ENCODE assay signal across 3 cellular contexts in the genomic region with DNA sequence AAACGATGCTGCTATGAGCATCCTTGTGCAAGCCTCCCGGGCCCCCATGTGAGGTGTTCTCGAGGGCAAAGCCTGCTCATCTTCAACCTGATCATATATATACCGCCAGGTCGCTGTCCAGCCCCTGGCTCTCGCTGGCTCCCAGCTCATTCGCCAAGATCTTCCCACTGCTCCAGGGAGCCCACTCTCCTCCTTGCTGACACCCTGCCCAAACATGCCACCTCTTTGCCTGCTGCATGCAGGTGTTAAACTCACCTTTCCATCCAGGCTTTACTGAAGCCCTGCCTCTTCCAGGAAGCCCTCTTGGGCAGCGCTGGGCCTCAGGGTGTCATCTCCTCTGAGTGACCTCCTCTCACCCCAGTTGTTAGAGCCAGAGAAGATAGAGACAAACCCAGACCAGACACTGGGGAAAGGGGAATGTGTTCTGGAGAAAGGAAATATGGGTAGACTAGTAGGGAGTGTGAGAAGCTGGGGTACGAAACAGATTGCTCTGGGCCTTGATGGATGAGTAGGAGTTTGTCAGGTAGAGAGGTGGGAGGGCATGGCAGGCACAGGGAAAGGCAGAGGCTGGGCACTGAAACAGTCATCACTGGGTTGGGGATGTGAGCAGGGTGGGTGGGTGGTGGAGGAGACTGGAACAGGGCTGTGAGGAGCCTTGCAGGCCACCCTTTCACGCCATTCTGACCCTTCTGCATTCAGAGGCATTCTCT.
TF ChIP-seq lines count a peak whose summit lies in the region.

No MANE protein-coding gene starts in this region.

TF ChIP-seq in A549, 52 proteins besides CTCF, POLR2A, EP300 and RAD21:
- no peak for TF ChIP-seq GATA3 (IDR thresholded peaks at IDR 0.05; ENCODE audit: borderline replicate concordance)
- TF ChIP-seq, protein P1, sequence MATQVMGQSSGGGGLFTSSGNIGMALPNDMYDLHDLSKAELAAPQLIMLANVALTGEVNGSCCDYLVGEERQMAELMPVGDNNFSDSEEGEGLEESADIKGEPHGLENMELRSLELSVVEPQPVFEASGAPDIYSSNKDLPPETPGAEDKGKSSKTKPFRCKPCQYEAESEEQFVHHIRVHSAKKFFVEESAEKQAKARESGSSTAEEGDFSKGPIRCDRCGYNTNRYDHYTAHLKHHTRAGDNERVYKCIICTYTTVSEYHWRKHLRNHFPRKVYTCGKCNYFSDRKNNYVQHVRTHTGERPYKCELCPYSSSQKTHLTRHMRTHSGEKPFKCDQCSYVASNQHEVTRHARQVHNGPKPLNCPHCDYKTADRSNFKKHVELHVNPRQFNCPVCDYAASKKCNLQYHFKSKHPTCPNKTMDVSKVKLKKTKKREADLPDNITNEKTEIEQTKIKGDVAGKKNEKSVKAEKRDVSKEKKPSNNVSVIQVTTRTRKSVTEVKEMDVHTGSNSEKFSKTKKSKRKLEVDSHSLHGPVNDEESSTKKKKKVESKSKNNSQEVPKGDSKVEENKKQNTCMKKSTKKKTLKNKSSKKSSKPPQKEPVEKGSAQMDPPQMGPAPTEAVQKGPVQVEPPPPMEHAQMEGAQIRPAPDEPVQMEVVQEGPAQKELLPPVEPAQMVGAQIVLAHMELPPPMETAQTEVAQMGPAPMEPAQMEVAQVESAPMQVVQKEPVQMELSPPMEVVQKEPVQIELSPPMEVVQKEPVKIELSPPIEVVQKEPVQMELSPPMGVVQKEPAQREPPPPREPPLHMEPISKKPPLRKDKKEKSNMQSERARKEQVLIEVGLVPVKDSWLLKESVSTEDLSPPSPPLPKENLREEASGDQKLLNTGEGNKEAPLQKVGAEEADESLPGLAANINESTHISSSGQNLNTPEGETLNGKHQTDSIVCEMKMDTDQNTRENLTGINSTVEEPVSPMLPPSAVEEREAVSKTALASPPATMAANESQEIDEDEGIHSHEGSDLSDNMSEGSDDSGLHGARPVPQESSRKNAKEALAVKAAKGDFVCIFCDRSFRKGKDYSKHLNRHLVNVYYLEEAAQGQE (IDR thresholded peaks at IDR 0.05): peak; percentile 36; the same call in 1 of the 2 replicates
TF ChIP-seq in A549: peak in this region for 1.

TF ChIP-seq in GM23338, 12 proteins besides CTCF, POLR2A, EP300 and RAD21:
- TF ChIP-seq, protein P1 (IDR thresholded peaks at IDR 0.05; ENCODE audit: unreplicated experiment): peak; percentile 59
- TF ChIP-seq EZH2 (IDR thresholded peaks at IDR 0.05; ENCODE audit: low read depth, unreplicated experiment) (no peak), ZNF331 (CRISPR knock-in tag; IDR thresholded peaks at IDR 0.05; ENCODE audit: low read depth) (no peak)
- TF ChIP-seq, protein P2, sequence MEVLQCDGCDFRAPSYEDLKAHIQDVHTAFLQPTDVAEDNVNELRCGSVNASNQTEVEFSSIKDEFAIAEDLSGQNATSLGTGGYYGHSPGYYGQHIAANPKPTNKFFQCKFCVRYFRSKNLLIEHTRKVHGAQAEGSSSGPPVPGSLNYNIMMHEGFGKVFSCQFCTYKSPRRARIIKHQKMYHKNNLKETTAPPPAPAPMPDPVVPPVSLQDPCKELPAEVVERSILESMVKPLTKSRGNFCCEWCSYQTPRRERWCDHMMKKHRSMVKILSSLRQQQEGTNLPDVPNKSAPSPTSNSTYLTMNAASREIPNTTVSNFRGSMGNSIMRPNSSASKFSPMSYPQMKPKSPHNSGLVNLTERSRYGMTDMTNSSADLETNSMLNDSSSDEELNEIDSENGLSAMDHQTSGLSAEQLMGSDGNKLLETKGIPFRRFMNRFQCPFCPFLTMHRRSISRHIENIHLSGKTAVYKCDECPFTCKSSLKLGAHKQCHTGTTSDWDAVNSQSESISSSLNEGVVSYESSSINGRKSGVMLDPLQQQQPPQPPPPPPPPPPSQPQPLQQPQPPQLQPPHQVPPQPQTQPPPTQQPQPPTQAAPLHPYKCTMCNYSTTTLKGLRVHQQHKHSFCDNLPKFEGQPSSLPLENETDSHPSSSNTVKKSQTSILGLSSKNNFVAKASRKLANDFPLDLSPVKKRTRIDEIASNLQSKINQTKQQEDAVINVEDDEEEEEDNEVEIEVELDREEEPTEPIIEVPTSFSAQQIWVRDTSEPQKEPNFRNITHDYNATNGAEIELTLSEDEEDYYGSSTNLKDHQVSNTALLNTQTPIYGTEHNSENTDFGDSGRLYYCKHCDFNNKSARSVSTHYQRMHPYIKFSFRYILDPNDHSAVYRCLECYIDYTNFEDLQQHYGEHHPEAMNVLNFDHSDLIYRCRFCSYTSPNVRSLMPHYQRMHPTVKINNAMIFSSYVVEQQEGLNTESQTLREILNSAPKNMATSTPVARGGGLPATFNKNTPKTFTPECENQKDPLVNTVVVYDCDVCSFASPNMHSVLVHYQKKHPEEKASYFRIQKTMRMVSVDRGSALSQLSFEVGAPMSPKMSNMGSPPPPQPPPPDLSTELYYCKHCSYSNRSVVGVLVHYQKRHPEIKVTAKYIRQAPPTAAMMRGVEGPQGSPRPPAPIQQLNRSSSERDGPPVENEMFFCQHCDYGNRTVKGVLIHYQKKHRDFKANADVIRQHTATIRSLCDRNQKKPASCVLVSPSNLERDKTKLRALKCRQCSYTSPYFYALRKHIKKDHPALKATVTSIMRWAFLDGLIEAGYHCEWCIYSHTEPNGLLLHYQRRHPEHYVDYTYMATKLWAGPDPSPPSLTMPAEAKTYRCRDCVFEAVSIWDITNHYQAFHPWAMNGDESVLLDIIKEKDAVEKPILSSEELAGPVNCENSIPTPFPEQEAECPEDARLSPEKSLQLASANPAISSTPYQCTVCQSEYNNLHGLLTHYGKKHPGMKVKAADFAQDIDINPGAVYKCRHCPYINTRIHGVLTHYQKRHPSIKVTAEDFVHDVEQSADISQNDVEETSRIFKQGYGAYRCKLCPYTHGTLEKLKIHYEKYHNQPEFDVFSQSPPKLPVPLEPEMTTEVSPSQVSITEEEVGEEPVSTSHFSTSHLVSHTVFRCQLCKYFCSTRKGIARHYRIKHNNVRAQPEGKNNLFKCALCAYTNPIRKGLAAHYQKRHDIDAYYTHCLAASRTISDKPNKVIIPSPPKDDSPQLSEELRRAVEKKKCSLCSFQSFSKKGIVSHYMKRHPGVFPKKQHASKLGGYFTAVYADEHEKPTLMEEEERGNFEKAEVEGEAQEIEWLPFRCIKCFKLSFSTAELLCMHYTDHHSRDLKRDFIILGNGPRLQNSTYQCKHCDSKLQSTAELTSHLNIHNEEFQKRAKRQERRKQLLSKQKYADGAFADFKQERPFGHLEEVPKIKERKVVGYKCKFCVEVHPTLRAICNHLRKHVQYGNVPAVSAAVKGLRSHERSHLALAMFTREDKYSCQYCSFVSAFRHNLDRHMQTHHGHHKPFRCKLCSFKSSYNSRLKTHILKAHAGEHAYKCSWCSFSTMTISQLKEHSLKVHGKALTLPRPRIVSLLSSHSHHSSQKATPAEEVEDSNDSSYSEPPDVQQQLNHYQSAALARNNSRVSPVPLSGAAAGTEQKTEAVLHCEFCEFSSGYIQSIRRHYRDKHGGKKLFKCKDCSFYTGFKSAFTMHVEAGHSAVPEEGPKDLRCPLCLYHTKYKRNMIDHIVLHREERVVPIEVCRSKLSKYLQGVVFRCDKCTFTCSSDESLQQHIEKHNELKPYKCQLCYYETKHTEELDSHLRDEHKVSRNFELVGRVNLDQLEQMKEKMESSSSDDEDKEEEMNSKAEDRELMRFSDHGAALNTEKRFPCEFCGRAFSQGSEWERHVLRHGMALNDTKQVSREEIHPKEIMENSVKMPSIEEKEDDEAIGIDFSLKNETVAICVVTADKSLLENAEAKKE (CRISPR knock-in tag; IDR thresholded peaks at IDR 0.05): no peak

TF ChIP-seq in K562, 482 proteins besides CTCF, POLR2A, EP300 and RAD21:
- TF ChIP-seq JUN (IDR thresholded peaks at IDR 0.05; ENCODE audit: borderline replicate concordance, low read depth, low read length) (no peak), JUN (CRISPR knock-in tag; IDR thresholded peaks at IDR 0.05; ENCODE audit: borderline replicate concordance) (no peak), FIP1L1 (IDR thresholded peaks at IDR 0.05; ENCODE audit: low read depth, low read length, poor library complexity, severe bottlenecking) (no peak), PHTF2 (CRISPR knock-in tag; IDR thresholded peaks at IDR 0.05) (no peak), ZNF23 (CRISPR knock-in tag; IDR thresholded peaks at IDR 0.05) (no peak), NR2C2 (CRISPR knock-in tag; IDR thresholded peaks at IDR 0.05) (no peak), NR2C2 (tag; IDR thresholded peaks at IDR 0.05) (no peak), ZFP36 (IDR thresholded peaks at IDR 0.05; ENCODE audit: low read depth, low read length, partially characterized antibody) (peak; percentile 56)
- TF ChIP-seq, protein P3, sequence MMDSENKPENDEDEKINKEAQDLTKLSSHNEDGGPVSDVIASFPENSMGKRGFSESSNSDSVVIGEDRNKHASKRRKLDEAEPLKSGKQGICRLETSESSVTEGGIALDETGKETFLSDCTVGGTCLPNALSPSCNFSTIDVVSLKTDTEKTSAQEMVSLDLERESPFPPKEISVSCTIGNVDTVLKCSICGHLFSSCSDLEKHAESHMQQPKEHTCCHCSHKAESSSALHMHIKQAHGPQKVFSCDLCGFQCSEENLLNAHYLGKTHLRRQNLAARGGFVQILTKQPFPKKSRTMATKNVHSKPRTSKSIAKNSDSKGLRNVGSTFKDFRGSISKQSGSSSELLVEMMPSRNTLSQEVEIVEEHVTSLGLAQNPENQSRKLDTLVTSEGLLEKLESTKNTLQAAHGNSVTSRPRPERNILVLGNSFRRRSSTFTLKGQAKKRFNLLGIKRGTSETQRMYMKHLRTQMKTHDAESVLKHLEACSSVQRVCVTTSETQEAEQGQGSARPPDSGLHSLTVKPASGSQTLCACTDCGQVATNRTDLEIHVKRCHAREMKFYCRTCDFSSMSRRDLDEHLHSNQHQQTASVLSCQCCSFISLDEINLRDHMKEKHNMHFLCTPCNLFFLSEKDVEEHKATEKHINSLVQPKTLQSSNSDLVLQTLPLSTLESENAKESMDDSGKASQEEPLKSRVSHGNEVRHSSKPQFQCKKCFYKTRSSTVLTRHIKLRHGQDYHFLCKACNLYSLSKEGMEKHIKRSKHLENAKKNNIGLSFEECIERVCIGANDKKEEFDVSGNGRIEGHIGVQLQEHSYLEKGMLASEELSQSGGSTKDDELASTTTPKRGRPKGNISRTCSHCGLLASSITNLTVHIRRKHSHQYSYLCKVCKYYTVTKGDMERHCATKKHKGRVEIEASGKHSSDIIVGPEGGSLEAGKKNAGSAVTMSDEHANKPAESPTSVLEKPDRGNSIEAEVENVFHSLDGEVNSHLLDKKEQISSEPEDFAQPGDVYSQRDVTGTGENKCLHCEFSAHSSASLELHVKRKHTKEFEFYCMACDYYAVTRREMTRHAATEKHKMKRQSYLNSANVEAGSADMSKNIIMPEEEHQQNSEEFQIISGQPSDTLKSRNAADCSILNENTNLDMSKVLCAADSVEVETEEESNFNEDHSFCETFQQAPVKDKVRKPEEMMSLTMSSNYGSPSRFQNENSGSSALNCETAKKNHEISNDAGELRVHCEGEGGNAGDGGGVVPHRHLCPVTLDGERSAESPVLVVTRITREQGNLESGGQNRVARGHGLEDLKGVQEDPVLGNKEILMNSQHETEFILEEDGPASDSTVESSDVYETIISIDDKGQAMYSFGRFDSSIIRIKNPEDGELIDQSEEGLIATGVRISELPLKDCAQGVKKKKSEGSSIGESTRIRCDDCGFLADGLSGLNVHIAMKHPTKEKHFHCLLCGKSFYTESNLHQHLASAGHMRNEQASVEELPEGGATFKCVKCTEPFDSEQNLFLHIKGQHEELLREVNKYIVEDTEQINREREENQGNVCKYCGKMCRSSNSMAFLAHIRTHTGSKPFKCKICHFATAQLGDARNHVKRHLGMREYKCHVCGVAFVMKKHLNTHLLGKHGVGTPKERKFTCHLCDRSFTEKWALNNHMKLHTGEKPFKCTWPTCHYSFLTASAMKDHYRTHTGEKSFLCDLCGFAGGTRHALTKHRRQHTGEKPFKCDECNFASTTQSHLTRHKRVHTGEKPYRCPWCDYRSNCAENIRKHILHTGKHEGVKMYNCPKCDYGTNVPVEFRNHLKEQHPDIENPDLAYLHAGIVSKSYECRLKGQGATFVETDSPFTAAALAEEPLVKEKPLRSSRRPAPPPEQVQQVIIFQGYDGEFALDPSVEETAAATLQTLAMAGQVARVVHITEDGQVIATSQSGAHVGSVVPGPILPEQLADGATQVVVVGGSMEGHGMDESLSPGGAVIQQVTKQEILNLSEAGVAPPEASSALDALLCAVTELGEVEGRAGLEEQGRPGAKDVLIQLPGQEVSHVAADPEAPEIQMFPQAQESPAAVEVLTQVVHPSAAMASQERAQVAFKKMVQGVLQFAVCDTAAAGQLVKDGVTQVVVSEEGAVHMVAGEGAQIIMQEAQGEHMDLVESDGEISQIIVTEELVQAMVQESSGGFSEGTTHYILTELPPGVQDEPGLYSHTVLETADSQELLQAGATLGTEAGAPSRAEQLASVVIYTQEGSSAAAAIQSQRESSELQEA (IDR thresholded peaks at IDR 0.05; ENCODE audit: low read depth): no peak
